Comparison of ENCODE assay signal across 26 cellular contexts in genomic region chrX:28099166-28099565, GRCh38.
"Had no signal": no experiment of that assay in that cellular context is flagged by ENCODE, and none has a peak within 500 bp of the region (broad histone marks: within the 10 kb centered on the region; RNA-seq: fewer than 3 reads in every experiment).

No MANE protein-coding gene starts in this region.

- H3K27ac ChIP-seq: epithelial cell of prostate, lower lobe of right lung, neural progenitor cell, prostate gland, right atrium auricular region, stomach, thyroid gland, vagina had no signal

- H3K4me2 ChIP-seq: neural progenitor cell, smooth muscle cell had no signal

- H3K36me3 Mint-ChIP-seq: memory B cell, naive B cell, neural progenitor cell had no signal

- H3K27me3 Mint-ChIP-seq: dendritic cell treated with granulocyte-macrophage colony-stimulating factor and Interleukin-4, amounts not matched to agents 40 ng/mL and 50 ng/mL, for 4 days; memory B cell; naive B cell had no signal

- H3K9ac ChIP-seq: neural progenitor cell had no signal

- H3K27me3 ChIP-seq: neural progenitor cell, right atrium auricular region, stomach, thyroid gland, vagina had no signal

- H3K9me3 ChIP-seq: lower lobe of right lung, mucosa of descending colon, prostate gland, right atrium auricular region, stomach, thyroid gland, vagina had no signal

- H3K4me1 ChIP-seq: lower lobe of right lung, neural progenitor cell, prostate gland, right atrium auricular region, stomach, thyroid gland, vagina had no signal

- ATAC-seq: esophagus mucosa, left ventricle myocardium superior, lower lobe of right lung, mucosa of descending colon, sciatic nerve had no signal

- H2AFZ ChIP-seq: neural progenitor cell had no signal

- H3K9me3 Mint-ChIP-seq: nephron, neural progenitor cell had no signal

- H3K27ac Mint-ChIP-seq: dendritic cell treated with granulocyte-macrophage colony-stimulating factor and Interleukin-4, amounts not matched to agents 40 ng/mL and 50 ng/mL, for 4 days; endodermal cell; memory B cell; naive B cell; nephron; neural progenitor cell had no signal

- H3K4me3 Mint-ChIP-seq: dendritic cell treated with granulocyte-macrophage colony-stimulating factor and Interleukin-4, amounts not matched to agents 40 ng/mL and 50 ng/mL, for 4 days; endodermal cell; memory B cell; naive B cell; nephron; neural progenitor cell had no signal

- H3K4me1 Mint-ChIP-seq: endodermal cell, memory B cell, naive B cell, nephron, neural progenitor cell had no signal

- H3K36me3 ChIP-seq: lower lobe of right lung, neural progenitor cell, prostate gland, right atrium auricular region, stomach, thyroid gland, vagina had no signal

- DNase-seq: effector CD8-positive, alpha-beta T cell; endodermal cell; head of caudate nucleus; left ventricle myocardium superior; lower lobe of right lung; mucosa of descending colon; naive B cell; stimulated activated CD4-positive, alpha-beta T cell treated with anti-CD3 and anti-CD28 coated beads, Interleukin-12 subunit alpha, Interleukin-12 subunit beta, amount 100 ng/mL, for 4 hours; stimulated activated CD4-positive, alpha-beta T cell treated with anti-CD3 and anti-CD28 coated beads, Interleukin-1b, Interleukin-23, amount 100 ng/mL, for 48 hours; stimulated activated CD4-positive, alpha-beta T cell treated with anti-CD3 and anti-CD28 coated beads, Interleukin-4, amount 100 ng/mL, for 1 hour; stimulated activated CD8-positive, alpha-beta memory T cell treated with anti-CD3 and anti-CD28 coated beads, Interleukin-4, amount 100 ng/mL, for 48 hours; stimulated activated naive CD4-positive, alpha-beta T cell treated with Interleukin-2 at 50 U/mL for 16 hours; stomach; thyroid gland; trophoblast cell had no signal

- H3K4me3 ChIP-seq: lower lobe of right lung, mucosa of descending colon, neural progenitor cell, prostate gland, right atrium auricular region, smooth muscle cell, stomach, thyroid gland, vagina had no signal
